33 cellular contexts compared by ENCODE assay signal in the genomic region with DNA sequence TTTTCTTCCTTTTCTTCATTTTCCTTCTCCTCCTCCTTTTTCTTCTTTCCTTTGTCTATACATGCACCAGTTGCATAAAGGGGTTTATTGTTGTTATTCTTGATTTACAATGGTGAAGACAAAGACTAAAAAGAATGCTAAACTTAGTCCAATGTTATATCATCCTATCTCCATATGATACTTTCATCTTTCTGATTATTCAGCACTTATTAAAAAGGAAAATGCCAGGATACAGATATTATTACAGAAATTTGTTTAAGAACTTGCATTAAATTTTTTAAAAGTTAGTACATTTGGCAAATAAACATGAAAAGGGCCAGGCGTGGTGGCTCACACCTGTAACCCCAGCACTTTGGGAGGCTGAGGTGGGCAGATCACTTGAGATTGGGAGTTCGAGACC.
"Had no signal": no experiment of that assay in that cellular context is flagged by ENCODE, and none has a peak within 500 bp of the region (broad histone marks: within the 10 kb centered on the region; RNA-seq: fewer than 3 reads in every experiment).

No MANE protein-coding gene starts in this region.

- H3K4me3 ChIP-seq: adrenal gland, ascending aorta, body of pancreas, breast epithelium, cardiac muscle cell had no signal

- ATAC-seq: activated naive CD4-positive, alpha-beta T cell treated with anti-CD3 and anti-CD28 coated beads, Interleukin-2, amount 50 U/mL, for 72 hours; activated naive CD8-positive, alpha-beta T cell treated with anti-CD3 and anti-CD28 coated beads, Interleukin-2, amount 50 U/mL, for 24 hours; activated T-cell treated with anti-CD3 and anti-CD28 coated beads, Interleukin-2, amount 50 U/mL, for 4 hours; activated T-cell treated with anti-CD3 and anti-CD28 coated beads, Interleukin-2, amount 50 U/mL, for 72 hours; activated T-helper 17 cell treated with anti-CD3 and anti-CD28 coated beads, Interleukin-2, amount 50 U/mL, for 72 hours; body of pancreas had no signal

- H3K36me3 ChIP-seq: adrenal gland, ascending aorta, brain microvascular endothelial cell, breast epithelium, cardiac muscle cell had no signal

- H3K27ac ChIP-seq: adrenal gland, ascending aorta, body of pancreas, brain microvascular endothelial cell, breast epithelium, cardiac muscle cell had no signal

- H3K4me1 ChIP-seq: adrenal gland, ascending aorta, body of pancreas, breast epithelium had no signal

- FAIRE-seq: astrocyte, bronchial epithelial cell had no signal

- DNase-seq: activated effector memory CD4-positive, alpha-beta T cell treated with anti-CD3 and anti-CD28 coated beads, Interleukin-2, amount 50 U/mL, for 16 hours; activated effector memory CD4-positive, alpha-beta T cell treated with Interleukin-2 at 50 U/mL for 16 hours; activated gamma-delta T cell; activated gamma-delta T cell treated with Interleukin-2 at 50 U/mL for 16 hours; activated naive CD4-positive, alpha-beta T cell; activated naive CD4-positive, alpha-beta T cell treated with anti-CD3 and anti-CD28 coated beads for 36 hours; activated naive CD4-positive, alpha-beta T cell treated with anti-CD3 and anti-CD28 coated beads, Interleukin-2, amount 10 ng/mL, durations not matched to agents 7 days and 5 days; activated naive CD4-positive, alpha-beta T cell treated with anti-CD3 and anti-CD28 coated beads, Interleukin-2, amount 50 U/mL, for 16 hours; activated naive CD4-positive, alpha-beta T cell treated with Interleukin-2 at 50 U/mL for 16 hours; activated naive CD8-positive, alpha-beta T cell treated with anti-CD3 and anti-CD28 coated beads for 36 hours; activated naive CD8-positive, alpha-beta T cell treated with anti-CD3 and anti-CD28 coated beads, Interleukin-2, amount 10 ng/mL, durations not matched to agents 7 days and 5 days; activated naive CD8-positive, alpha-beta T cell treated with anti-CD3 and anti-CD28 coated beads, Interleukin-2, amount 50 U/mL, for 24 hours; activated T-cell treated with anti-CD3 and anti-CD28 coated beads, Interleukin-2, amount 50 U/mL, for 24 hours; activated T-cell treated with anti-CD3 and anti-CD28 coated beads, Interleukin-2, amount 50 U/mL, for 4 hours; activated T-cell treated with anti-CD3 and anti-CD28 coated beads, Interleukin-2, amount 50 U/mL, for 48 hours; activated T-cell treated with anti-CD3 and anti-CD28 coated beads, Interleukin-2, amount 50 U/mL, for 72 hours; adrenal gland; amniotic stem cell; amygdala; anterior cingulate cortex; aorta; body of pancreas; brain microvascular endothelial cell; caudate nucleus; central memory CD4-positive, alpha-beta T cell; cerebellar nuclear complex had no signal

- H3K27me3 ChIP-seq: adrenal gland, ascending aorta, body of pancreas, brain microvascular endothelial cell, breast epithelium, cardiac muscle cell had no signal

- H3K9me3 ChIP-seq: adrenal gland, ascending aorta, body of pancreas had no signal
